ENCODE assay signal across 9 cellular contexts in the genomic region with DNA sequence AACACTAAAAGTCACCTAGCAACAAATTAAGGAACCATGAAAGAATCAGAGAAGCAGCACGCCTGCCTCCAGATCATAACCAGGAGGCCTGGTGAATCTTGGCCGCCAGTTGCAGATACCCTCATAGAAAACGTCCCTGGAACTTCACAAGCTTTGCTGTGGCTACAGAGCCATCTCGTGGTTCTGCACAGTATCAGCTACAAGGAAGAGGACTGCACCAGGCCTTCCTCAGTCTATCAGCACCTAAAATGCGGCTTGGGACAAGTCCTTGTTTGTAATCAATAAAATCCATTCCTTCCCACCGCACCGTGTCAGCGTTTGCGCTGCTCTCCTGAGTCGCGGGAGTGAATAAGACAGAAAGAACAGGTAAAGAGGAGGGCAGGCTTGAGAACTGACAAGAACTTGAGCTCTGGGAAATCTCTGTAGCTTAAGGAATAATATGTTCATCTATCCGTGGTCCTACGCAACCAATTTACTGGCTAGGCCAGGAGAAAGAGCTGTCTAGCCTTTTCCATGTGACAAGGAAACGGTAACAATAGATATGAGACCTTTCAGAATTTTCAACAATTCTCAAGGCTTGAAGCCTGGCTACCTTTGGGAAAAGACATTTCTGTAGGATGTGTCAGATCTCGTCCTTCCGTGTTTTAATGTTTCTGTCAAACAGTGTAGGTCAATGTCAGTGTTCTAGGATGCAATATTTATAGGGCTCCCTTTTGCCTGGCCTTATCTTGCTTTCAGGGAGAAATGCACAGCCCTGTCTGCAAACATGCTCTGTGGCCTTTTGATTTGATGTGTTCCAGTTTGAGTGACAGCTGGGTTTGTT.
DNase-seq lines count a peak whose midpoint lies in the region; ATAC-seq and TF ChIP-seq lines count a peak whose summit lies in the region.
"Had no signal": no experiment of that assay in that cellular context is flagged by ENCODE, and none has a peak within 500 bp of the region (broad histone marks: within the 10 kb centered on the region; RNA-seq: fewer than 3 reads in every experiment).

No MANE protein-coding gene starts in this region.

- DNase-seq in AG08395 (ENCODE audit: low spot score) (peak; percentile 60), HT-29 (ENCODE audit: low spot score) (peak; percentile 54), SHP77 treated with DMSO at 0.1 percent for 48 hours (lab: John Stamatoyannopoulos, UW) (peak; percentile 28), fibroblast of villous mesenchyme (ENCODE audit: low read depth) (peak; percentile 61), occipital lobe (lab: John Stamatoyannopoulos, UW) (peak; percentile 39)
- DNase-seq in activated CD8-positive, alpha-beta memory T cell treated with anti-CD3 and anti-CD28 coated beads for 24 hours: no peak
- DNase-seq: activated naive CD8-positive, alpha-beta T cell treated with anti-CD3 and anti-CD28 coated beads, Interleukin-2, amount 10 ng/mL, durations not matched to agents 7 days and 5 days had no signal

- no peak overlapping the region for H3K4me3 ChIP-seq in fibroblast of villous mesenchyme (ENCODE audit: low read depth, low read length)

- TF ChIP-seq CTCF in fibroblast of villous mesenchyme (IDR thresholded peaks at IDR 0.05; ENCODE audit: insufficient read depth, low read depth, low read length): peak; percentile 62

- no peak for ATAC-seq in GM21723 (IDR thresholded peaks at IDR 0.05; ENCODE audit: unreplicated experiment)
- ATAC-seq in HG02885 (IDR thresholded peaks at IDR 0.05; ENCODE audit: poor library complexity, unreplicated experiment): no peak
